8 cellular contexts compared by ENCODE assay signal in the genomic region with DNA sequence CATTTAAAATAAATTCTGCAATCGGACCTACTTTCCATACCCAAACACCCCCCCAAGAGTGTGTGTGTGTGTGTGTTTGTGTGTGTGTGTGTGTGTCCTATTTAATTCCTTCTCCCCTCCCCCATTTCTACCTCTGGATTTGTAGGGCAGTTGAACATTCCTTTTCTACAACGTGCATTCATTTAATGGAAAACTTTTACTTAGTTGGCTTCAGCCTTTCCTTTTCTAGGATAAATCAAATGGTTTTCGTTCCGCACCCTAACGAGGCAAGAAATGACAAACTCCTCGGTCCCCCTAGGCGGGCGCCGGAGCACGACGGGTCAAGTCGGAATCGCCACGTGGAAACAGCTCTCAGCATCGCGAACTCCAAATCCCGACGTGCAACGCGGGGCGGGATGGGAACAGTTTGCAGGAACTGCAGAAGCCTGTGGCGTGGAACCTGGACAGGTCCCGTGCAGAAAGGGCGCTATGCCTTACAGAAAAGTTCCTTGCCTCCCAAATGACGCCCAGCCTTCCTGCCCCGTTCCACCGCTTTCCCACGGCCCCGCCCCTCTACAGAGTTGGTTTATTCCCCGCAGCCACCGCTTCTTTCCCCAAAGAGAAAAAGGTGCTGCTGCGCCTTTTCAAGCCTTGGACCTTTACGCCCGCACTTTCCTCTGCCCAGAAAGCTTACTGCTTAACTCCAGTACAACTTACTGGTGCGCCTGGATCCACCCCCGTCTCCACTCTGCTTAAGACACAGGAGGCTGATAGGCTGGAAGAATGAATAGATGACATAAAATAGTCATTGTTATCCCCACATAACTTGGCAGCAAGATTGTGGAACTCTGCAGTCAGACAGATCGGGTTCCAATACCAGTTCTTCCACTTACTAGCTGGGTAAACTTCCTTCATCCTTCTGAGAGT. TPM values are rescaled to one million over a fixed set of nuclear protein-coding genes. Genes with fewer than 3 reads are reported as not detected.
DNase-seq lines count a peak whose midpoint lies in the region; ATAC-seq and TF ChIP-seq lines count a peak whose summit lies in the region.

No MANE protein-coding gene starts in this region.

- in situ Hi-C loops in Panc1 (cut with HindIII; ENCODE audit: low pct_unique_long_range_greater_than_20kb, low sequenced_read_pairs), result no loop called here

- H3K4me3 ChIP-seq in Panc1 (ENCODE audit: low read depth in 2 of 2, low read length in 2 of 2) (peak overlapping the region; percentile 96 to 100), thyroid gland (replicated peaks in 1 of 3) (peak overlapping the region; percentile 66 to 97 (median 67))

- TF ChIP-seq POLR2A in thyroid gland (IDR thresholded peaks at IDR 0.05), result peak in 1 of 2 donors; percentile 68

- 0 to 1% methylated on average over 37 of the region's 37 CpGs for WGBS in thyroid gland, 2 donors

- DNase-seq in NCI-H748 (lab: John Stamatoyannopoulos, UW; ENCODE audit: unreplicated experiment) (peak; percentile 73), NCI-H748 treated with DMSO at 0.1 percent for 48 hours (lab: John Stamatoyannopoulos, UW) (no peak), Panc1 (ENCODE audit: low read depth, low spot score) (peak; percentile 74), foreskin keratinocyte (peak; percentile 70 to 79), thyroid gland (peak; percentile 88 to 90)
- DNase-seq in activated naive CD4-positive, alpha-beta T cell treated with Interleukin-2 at 50 U/mL for 16 hours, result peak; percentile 60
- no peak for DNase-seq in natural killer cell treated with Interleukin-12 subunit alpha and Interleukin-12 subunit beta and Interleukin-15 and Interleukin-18, amount 100 ng/mL, for 72 hours (ENCODE audit: low spot score)

- BruUV-seq in Panc1 (replicated peaks; lab: Mats Ljungman, UMichigan), result no TSS peak

- H3K4me1 Mint-ChIP-seq in natural killer cell treated with Interleukin-12 subunit alpha and Interleukin-12 subunit beta and Interleukin-15 and Interleukin-18, amount 100 ng/mL, for 72 hours (ENCODE audit: low read depth in 2 of 2), result peaks cover 33 to 34% of the 10 kb centered on the region in 2 donors

- H3K27me3 ChIP-seq in Panc1 (ENCODE audit: control insufficient read depth, insufficient read depth, low read length) (no peaks in the 10 kb centered on the region), foreskin keratinocyte (no peaks in the 10 kb centered on the region), thyroid gland (no peaks in the 10 kb centered on the region)

- TF ChIP-seq CTCF in Panc1 (IDR thresholded peaks at IDR 0.05) (no peak), foreskin keratinocyte (conservative IDR thresholded peaks at IDR 0.05) (no peak), thyroid gland (IDR thresholded peaks at IDR 0.05) (no peak)

- H3K4me1 ChIP-seq in Panc1 (ENCODE audit: control insufficient read depth, insufficient read depth, low read length), result peaks cover 12% of the 10 kb centered on the region
- H3K4me1 ChIP-seq in foreskin keratinocyte, result peaks cover 4% of the 10 kb centered on the region
- peaks cover 12 to 14% of the 10 kb centered on the region in 2 donors for H3K4me1 ChIP-seq in thyroid gland

- H3K36me3 Mint-ChIP-seq in natural killer cell treated with Interleukin-12 subunit alpha and Interleukin-12 subunit beta and Interleukin-15 and Interleukin-18, amount 100 ng/mL, for 72 hours, result no peaks in the 10 kb centered on the region

- H3K36me3 ChIP-seq in KOPT-K1 (ENCODE audit: insufficient read depth, low read length) (peaks cover 24% of the 10 kb centered on the region), Panc1 (ENCODE audit: control insufficient read depth, insufficient read depth, low read length) (peaks cover 9% of the 10 kb centered on the region; the same call in 1 of the 2 replicates), thyroid gland (no peaks in the 10 kb centered on the region)

- H3K27ac ChIP-seq in KOPT-K1 (ENCODE audit: low read depth, low read length, poor library complexity, severe bottlenecking) (peak overlapping the region; percentile 78), Panc1 (ENCODE audit: low read length) (peak overlapping the region; percentile 98), foreskin keratinocyte (no peak overlapping the region), thyroid gland (peak overlapping the region; percentile 57 to 90 (median 77))

- peak overlapping the region; percentile 90 for H3K4me3 Mint-ChIP-seq in natural killer cell treated with Interleukin-12 subunit alpha and Interleukin-12 subunit beta and Interleukin-15 and Interleukin-18, amount 100 ng/mL, for 72 hours

- H3K9me3 ChIP-seq in KOPT-K1 (ENCODE audit: insufficient read depth, low read length, poor library complexity, severe bottlenecking) (no peaks in the 10 kb centered on the region), Panc1 (ENCODE audit: control insufficient read depth, insufficient read depth, low read depth, low read length) (no peaks in the 10 kb centered on the region), thyroid gland (no peaks in the 10 kb centered on the region)

- H3K27ac Mint-ChIP-seq in natural killer cell treated with Interleukin-12 subunit alpha and Interleukin-12 subunit beta and Interleukin-15 and Interleukin-18, amount 100 ng/mL, for 72 hours, result peak overlapping the region; percentile 82 to 98

- no peaks in the 10 kb centered on the region for H3K27me3 Mint-ChIP-seq in natural killer cell treated with Interleukin-12 subunit alpha and Interleukin-12 subunit beta and Interleukin-15 and Interleukin-18, amount 100 ng/mL, for 72 hours

- CTCF ChIA-PET in Panc1 (lab: Charles Lee), result interaction anchor here (0.6 to 1.1 kb wide), 3 partner anchors 25 to 104 kb away, joined by 3 to 6 read pairs (median 3); no protein-coding TSS in a partner anchor

- intact Hi-C loops in Panc1 (cut with micrococcal nuclease; ENCODE audit: unreplicated experiment) (loop anchor here (10.0 kb wide), 2 partner anchors 89 to 239 kb away; no protein-coding TSS in a partner anchor), thyroid gland (cut with DNase I) (no loop called here)

- POLR2A ChIA-PET in Panc1 (lab: Charles Lee), result no interaction called here

- no peaks in the 10 kb centered on the region for H3K9me3 Mint-ChIP-seq in natural killer cell treated with Interleukin-12 subunit alpha and Interleukin-12 subunit beta and Interleukin-15 and Interleukin-18, amount 100 ng/mL, for 72 hours

- ATAC-seq in Panc1 (peak; percentile 86), foreskin keratinocyte (peak; percentile 68)
- peak in 1 of 2 donors; percentile 35 for ATAC-seq in natural killer cell treated with Interleukin-12 subunit alpha and Interleukin-12 subunit beta and Interleukin-15 and Interleukin-18, amount 100 ng/mL, for 72 hours

RNA-seq across cellular contexts. Expression of gene EIF2B5, which starts 1.1 kb away (rescaled TPM):
- 60.2 TPM for total RNA-seq in Panc1 (2021; ENCODE audit: unreplicated experiment)
- polyA plus RNA-seq in Panc1 (2012; ENCODE audit: insufficient read length), result 47.6 TPM
- 42.3 and 45.1 TPM in 2 replicates for total RNA-seq in foreskin keratinocyte
- 34.0 and 37.7 TPM in 2 replicates for polyA plus RNA-seq in foreskin keratinocyte
- total RNA-seq in natural killer cell treated with Interleukin-12 subunit alpha and Interleukin-12 subunit beta and Interleukin-15 and Interleukin-18, amount 100 ng/mL, for 72 hours, result 10 to 100 TPM; 63.0 to 91.9 TPM
- total RNA-seq in thyroid gland, result 10 to 100 TPM; 27.9 to 46.5 (median 42.2) TPM

RNA-seq across cellular contexts. Expression of gene DVL3, which starts 21.1 kb away (rescaled TPM):
- 97.2 TPM for total RNA-seq in Panc1 (2021; ENCODE audit: unreplicated experiment)
- 94.3 TPM for polyA plus RNA-seq in Panc1 (2012; ENCODE audit: insufficient read length)
- 26.5 and 31.5 TPM in 2 replicates for total RNA-seq in foreskin keratinocyte
- 24.0 and 26.9 TPM in 2 replicates for polyA plus RNA-seq in foreskin keratinocyte
- 10 to 100 TPM; 52.3 to 60.3 TPM for total RNA-seq in natural killer cell treated with Interleukin-12 subunit alpha and Interleukin-12 subunit beta and Interleukin-15 and Interleukin-18, amount 100 ng/mL, for 72 hours
- total RNA-seq in thyroid gland, result 100 to 1,000 TPM in 1 of 4 donors, 10 to 100 TPM in 3; 48.2 to 137 (median 65.3) TPM

RNA-seq across cellular contexts. Expression of gene HTR3E, which starts 37.2 kb away (rescaled TPM):
- total RNA-seq in Panc1 (2021; ENCODE audit: unreplicated experiment) (not detected), foreskin keratinocyte (not detected in 2 replicates), thyroid gland (not detected)
- polyA plus RNA-seq in Panc1 (2012; ENCODE audit: insufficient read length), result not detected
- not detected in 2 replicates for polyA plus RNA-seq in foreskin keratinocyte
- not detected for total RNA-seq in natural killer cell treated with Interleukin-12 subunit alpha and Interleukin-12 subunit beta and Interleukin-15 and Interleukin-18, amount 100 ng/mL, for 72 hours

RNA-seq across cellular contexts. Expression of gene AP2M1, which starts 40.6 kb away (rescaled TPM):
- total RNA-seq in Panc1 (2021; ENCODE audit: unreplicated experiment) (335 TPM), foreskin keratinocyte (290 and 295 TPM in 2 replicates), thyroid gland (100 to 1,000 TPM; 180 to 302 (median 212) TPM)
- polyA plus RNA-seq in Panc1 (2012; ENCODE audit: insufficient read length), result 391 TPM
- 328 and 329 TPM in 2 replicates for polyA plus RNA-seq in foreskin keratinocyte
- 100 to 1,000 TPM; 190 to 242 TPM for total RNA-seq in natural killer cell treated with Interleukin-12 subunit alpha and Interleukin-12 subunit beta and Interleukin-15 and Interleukin-18, amount 100 ng/mL, for 72 hours

RNA-seq across cellular contexts. Expression of gene ABCF3, which starts 51.9 kb away (rescaled TPM):
- total RNA-seq in Panc1 (2021; ENCODE audit: unreplicated experiment) (101 TPM), foreskin keratinocyte (32.0 and 35.0 TPM in 2 replicates), thyroid gland (10 to 100 TPM; 51.1 to 83.4 (median 72.6) TPM)
- 94.9 TPM for polyA plus RNA-seq in Panc1 (2012; ENCODE audit: insufficient read length)
- 36.7 TPM in 2 replicates for polyA plus RNA-seq in foreskin keratinocyte
- total RNA-seq in natural killer cell treated with Interleukin-12 subunit alpha and Interleukin-12 subunit beta and Interleukin-15 and Interleukin-18, amount 100 ng/mL, for 72 hours, result 100 to 1,000 TPM; 102 to 144 TPM

Comparison
In these comparisons a context has a peak if more than half of its experiments do, and no peak if none do; other contexts are left out.
1. DNase-seq: peak in NCI-H748 (single experiment), Panc1 (single experiment), activated naive CD4-positive, alpha-beta T cell treated with Interleukin-2 at 50 U/mL for 16 hours (single experiment), foreskin keratinocyte (2 of 2) and thyroid gland (2 of 2); none in NCI-H748 treated with DMSO at 0.1 percent for 48 hours (single experiment) and natural killer cell treated with Interleukin-12 subunit alpha and Interleukin-12 subunit beta and Interleukin-15 and Interleukin-18, amount 100 ng/mL, for 72 hours (single experiment).